In genomic region chr12:114685320-114685781, GRCh38 we compare ENCODE assay signal across 9 cellular contexts. TPM values are rescaled to one million over a fixed set of nuclear protein-coding genes. Genes with fewer than 3 reads are reported as not detected.
DNase-seq lines count a peak whose midpoint lies in the region; ATAC-seq and TF ChIP-seq lines count a peak whose summit lies in the region.
"Had no signal": no experiment of that assay in that cellular context is flagged by ENCODE, and none has a peak within 500 bp of the region (broad histone marks: within the 10 kb centered on the region; RNA-seq: fewer than 3 reads in every experiment).

No MANE protein-coding gene starts in this region.

- H4K20me1 ChIP-seq in KMS-11 (ENCODE audit: insufficient read depth), result no peaks in the 10 kb centered on the region

- H3K4me2 ChIP-seq in KMS-11, result peak overlapping the region; percentile 60

- peaks cover 91% of the 10 kb centered on the region for H3K27me3 Mint-ChIP-seq in osteocyte (ENCODE audit: unreplicated experiment)

- no peaks in the 10 kb centered on the region for H3K36me3 ChIP-seq in KMS-11 (ENCODE audit: insufficient read depth)
- H3K36me3 ChIP-seq in esophagus squamous epithelium, result no peaks in the 10 kb centered on the region

- H3K27ac ChIP-seq in C4-2B, result peak overlapping the region; percentile 99
- peak overlapping the region; percentile 99 for H3K27ac ChIP-seq in KMS-11
- H3K27ac ChIP-seq in esophagus squamous epithelium, result peak overlapping the region in 3 of 4 donors; percentile 89 to 94 (median 92)

- no peaks in the 10 kb centered on the region for H3K79me2 ChIP-seq in KMS-11 (ENCODE audit: insufficient read depth, low read depth)

- no peaks in the 10 kb centered on the region for H3K9me3 ChIP-seq in esophagus squamous epithelium

- H2AFZ ChIP-seq in KMS-11 (ENCODE audit: low read depth), result peak overlapping the region; percentile 76

- H3K36me3 Mint-ChIP-seq in osteocyte (ENCODE audit: unreplicated experiment), result no peaks in the 10 kb centered on the region

- H3K4me1 Mint-ChIP-seq in osteocyte (ENCODE audit: unreplicated experiment), result peaks cover 38% of the 10 kb centered on the region

- no peak overlapping the region for H3K4me3 ChIP-seq in KMS-11 (IDR thresholded peaks at IDR 0.05; ENCODE audit: insufficient read depth, low read depth, low read length)
- peak overlapping the region in 3 of 4 donors; percentile 55 to 78 (median 70) for H3K4me3 ChIP-seq in esophagus squamous epithelium

- H3K9ac ChIP-seq in KMS-11, result peak overlapping the region; percentile 94

- no peaks in the 10 kb centered on the region for H3K27me3 ChIP-seq in KMS-11 (ENCODE audit: insufficient read depth, low read depth)
- H3K27me3 ChIP-seq in esophagus squamous epithelium, result peaks cover 0 to 88% (median 14%) of the 10 kb centered on the region in 4 donors

- H3K9me3 Mint-ChIP-seq in osteocyte (ENCODE audit: unreplicated experiment), result no peaks in the 10 kb centered on the region

- ATAC-seq in GM21423 (IDR thresholded peaks at IDR 0.05; ENCODE audit: unreplicated experiment), result no peak

- no peak for TF ChIP-seq POLR2A in esophagus squamous epithelium (IDR thresholded peaks at IDR 0.05)

- H3K4me1 ChIP-seq in KMS-11 (ENCODE audit: low read depth, poor library complexity, severe bottlenecking) (peaks cover 5% of the 10 kb centered on the region), esophagus squamous epithelium (peaks cover 4 to 37% (median 11%) of the 10 kb centered on the region in 3 donors)

- TF ChIP-seq CTCF in C4-2B (conservative IDR thresholded peaks at IDR 0.05) (no peak), KMS-11 (conservative IDR thresholded peaks at IDR 0.05; ENCODE audit: low read depth, low read length) (no peak), esophagus squamous epithelium (IDR thresholded peaks at IDR 0.05) (no peak), osteocyte (IDR thresholded peaks at IDR 0.05) (no peak)

- 40 to 80% methylated on average over 2 of the region's 25 CpGs for WGBS in esophagus squamous epithelium, 2 donors

- intact Hi-C loops in esophagus squamous epithelium (cut with DNase I), result no loop called here

- DNase-seq in esophagus squamous epithelium (lab: John Stamatoyannopoulos, UW) (no peak), osteocyte (ENCODE audit: extremely low spot score, unreplicated experiment) (no peak), HK-2 (ENCODE audit: unreplicated experiment) (no peak), NCI-H2029 (lab: John Stamatoyannopoulos, UW) (no peak), DMS114 treated with DMSO at 0.1 percent for 48 hours (lab: John Stamatoyannopoulos, UW; ENCODE audit: unreplicated experiment) (no peak)
- DNase-seq: NCI-H446 had no signal

- peak overlapping the region; percentile 90 for H3K4me3 Mint-ChIP-seq in osteocyte (ENCODE audit: unreplicated experiment)

- no peak overlapping the region for H3K27ac Mint-ChIP-seq in osteocyte (ENCODE audit: unreplicated experiment)

RNA-seq across cellular contexts. Expression of gene TBX3, which starts 1.4 kb away (rescaled TPM):
- 1 to 10 TPM; 2.0 to 2.5 (median 2.4) TPM for total RNA-seq in esophagus squamous epithelium
- total RNA-seq in osteocyte, result 0.91 and 0.99 TPM in 2 replicates
